ENCODE assay signal across 18 cellular contexts in genomic region chr12:80291108-80291754, GRCh38.
DNase-seq lines count a peak whose midpoint lies in the region; ATAC-seq, FAIRE-seq and TF ChIP-seq lines count a peak whose summit lies in the region.
"Had no signal": no experiment of that assay in that cellular context is flagged by ENCODE, and none has a peak within 500 bp of the region (broad histone marks: within the 10 kb centered on the region; RNA-seq: fewer than 3 reads in every experiment).

No MANE protein-coding gene starts in this region.

- H3K36me3 Mint-ChIP-seq in natural killer cell, result no peaks in the 10 kb centered on the region

- H3K27ac Mint-ChIP-seq in natural killer cell, result no peak overlapping the region
- H3K27ac Mint-ChIP-seq: GM23338 had no signal

- intact Hi-C loops in natural killer cell (cut with micrococcal nuclease), result no loop called here

- TF ChIP-seq CTCF in D721Med (IDR thresholded peaks at IDR 0.05; ENCODE audit: insufficient read depth, missing control alignments) (no peak), natural killer cell (IDR thresholded peaks at IDR 0.05) (no peak)

- ATAC-seq in GM19328 (IDR thresholded peaks at IDR 0.05; ENCODE audit: unreplicated experiment), result peak; percentile 44
- peak; percentile 31 for ATAC-seq in HG02588 (IDR thresholded peaks at IDR 0.05; ENCODE audit: unreplicated experiment)
- ATAC-seq in HG03280 (IDR thresholded peaks at IDR 0.05; ENCODE audit: unreplicated experiment), result peak; percentile 40
- no peak for ATAC-seq in natural killer cell
- ATAC-seq: GM23338, Panc1 had no signal

- FAIRE-seq in D721Med (lab: Jason Lieb, UNC), result peak; percentile 21
- FAIRE-seq: small intestine had no signal

- DNase-seq in D721Med (ENCODE audit: insufficient read length, low spot score) (no peak), DMS 273 (lab: John Stamatoyannopoulos, UW; ENCODE audit: unreplicated experiment) (no peak), GF-D8 (lab: John Stamatoyannopoulos, UW) (no peak), NCI-H1105 treated with DMSO at 0.1 percent for 48 hours (lab: John Stamatoyannopoulos, UW) (no peak), natural killer cell (no peak)
- DNase-seq: activated CD4-positive, CD25-positive, alpha-beta regulatory T cell; activated naive CD4-positive, alpha-beta T cell treated with anti-CD3 and anti-CD28 coated beads, Interleukin-2, amount 50 U/mL, for 16 hours; dorsolateral prefrontal cortex; NCI-H1694 treated with DMSO at 0.1 percent for 48 hours; NCI-H510A treated with DMSO at 0.1 percent for 48 hours; small intestine; stimulated activated naive CD4-positive, alpha-beta T cell treated with Interleukin-2 at 50 U/mL for 16 hours; SW 1271 had no signal

- peaks cover 12 to 16% of the 10 kb centered on the region in 2 donors for H3K27me3 Mint-ChIP-seq in natural killer cell (ENCODE audit: low read depth in 2 of 2)

- no peaks in the 10 kb centered on the region for H3K4me1 Mint-ChIP-seq in natural killer cell
- H3K4me1 Mint-ChIP-seq: GM23338 had no signal

- H3K9me3 Mint-ChIP-seq in natural killer cell, result no peaks in the 10 kb centered on the region

- H3K4me3 Mint-ChIP-seq in natural killer cell, result no peak overlapping the region
- H3K4me3 Mint-ChIP-seq: GM23338 had no signal

Comparison
In these comparisons a context has a peak if more than half of its experiments do, and no peak if none do; other contexts are left out.
1. ATAC-seq: peak in GM19328 (single experiment), HG02588 (single experiment) and HG03280 (single experiment); none in natural killer cell (0 of 3).